8 cellular contexts compared by ENCODE assay signal in genomic region chr17:46002311-46002972, GRCh38.
DNase-seq lines count a peak whose midpoint lies in the region; ATAC-seq lines count a peak whose summit lies in the region.

No MANE protein-coding gene starts in this region.

- no peaks in the 10 kb centered on the region for H3K27me3 ChIP-seq in layer of hippocampus (ENCODE audit: control insufficient read depth, insufficient read depth, low read length)

- H3K4me1 Mint-ChIP-seq in central memory CD8-positive, alpha-beta T cell, result peaks cover 6% of the 10 kb centered on the region

- peak overlapping the region; percentile 46 for H3K27ac ChIP-seq in layer of hippocampus (ENCODE audit: low read depth, low read length)

- no peak overlapping the region for H3K4me3 Mint-ChIP-seq in central memory CD8-positive, alpha-beta T cell

- peaks cover 8% of the 10 kb centered on the region for H3K27me3 Mint-ChIP-seq in central memory CD8-positive, alpha-beta T cell

- H3K27ac Mint-ChIP-seq in central memory CD8-positive, alpha-beta T cell (ENCODE audit: low read depth), result no peak overlapping the region

- DNase-seq in Ammon's horn (ENCODE audit: low spot score) (peak; percentile 76), GOT3 (lab: John Stamatoyannopoulos, UW) (peak; percentile 25), NCI-H226 (peak; percentile 27)
- DNase-seq in activated CD4-positive, CD25-positive, alpha-beta regulatory T cell treated with anti-CD3 and anti-CD28 coated beads, Interleukin-2, amount 50 U/mL, for 72 hours, result peak; percentile 68
- DNase-seq in central memory CD8-positive, alpha-beta T cell (ENCODE audit: low spot score in 2 of 2), result peak; percentile 68 to 72
- peak; percentile 63 for DNase-seq in stimulated activated CD4-positive, alpha-beta T cell treated with anti-CD3 and anti-CD28 coated beads, Interleukin-4, amount 100 ng/mL, for 1 hour

- peaks cover 3% of the 10 kb centered on the region for H3K36me3 Mint-ChIP-seq in central memory CD8-positive, alpha-beta T cell (ENCODE audit: insufficient read depth)

- ATAC-seq in central memory CD8-positive, alpha-beta T cell (replicated peaks; ENCODE audit: extremely low read depth, poor library complexity, severe bottlenecking), result peak; percentile 92
- no peak for ATAC-seq in HG02571 (IDR thresholded peaks at IDR 0.05; ENCODE audit: unreplicated experiment)

- no peaks in the 10 kb centered on the region for H3K9me3 Mint-ChIP-seq in central memory CD8-positive, alpha-beta T cell

Comparison
In these comparisons a context has a peak if more than half of its experiments do, and no peak if none do; other contexts are left out.
1. DNase-seq: peak in every context shown above with its lines; median percentile 76 in Ammon's horn; 70 in central memory CD8-positive, alpha-beta T cell; 68 in activated CD4-positive, CD25-positive, alpha-beta regulatory T cell treated with anti-CD3 and anti-CD28 coated beads, Interleukin-2, amount 50 U/mL, for 72 hours; 63 in stimulated activated CD4-positive, alpha-beta T cell treated with anti-CD3 and anti-CD28 coated beads, Interleukin-4, amount 100 ng/mL, for 1 hour; 27 in NCI-H226; 25 in GOT3.